ENCODE assay signal across 23 cellular contexts in the genomic region with DNA sequence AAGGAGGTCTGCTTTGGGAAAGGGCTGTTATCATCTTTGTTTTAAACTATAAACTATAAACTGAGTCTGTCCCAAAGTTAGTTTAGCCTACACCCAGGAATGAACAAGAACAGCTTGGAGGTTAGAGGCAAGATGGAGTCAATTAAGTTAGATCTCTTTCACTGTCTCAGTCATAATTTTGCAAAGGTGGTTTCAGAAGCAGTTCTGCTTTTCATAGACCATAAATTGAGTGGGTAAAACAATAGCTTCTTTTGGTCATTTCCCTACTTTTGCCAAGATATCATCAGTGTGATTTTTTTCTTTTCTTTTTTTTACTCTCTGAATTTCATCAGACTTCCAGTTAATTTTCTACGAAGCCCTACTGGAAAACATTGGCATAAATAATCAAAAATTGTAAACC.
A peak's percentile ranks its signal among the peaks of the same experiment; 100 is the strongest.
DNase-seq lines count a peak whose midpoint lies in the region; ATAC-seq, FAIRE-seq and TF ChIP-seq lines count a peak whose summit lies in the region.
"Had no signal": no experiment of that assay in that cellular context is flagged by ENCODE, and none has a peak within 500 bp of the region (broad histone marks: within the 10 kb centered on the region; RNA-seq: fewer than 3 reads in every experiment).

No MANE protein-coding gene starts in this region.

- no peaks in the 10 kb centered on the region for H3K9me3 Mint-ChIP-seq in activated naive CD8-positive, alpha-beta T cell treated with anti-CD3 and anti-CD28 coated beads, Interleukin-2, amount 50 U/mL, for 24 hours

- no peak for DNase-seq in A549 (ENCODE audit: low read depth in 1 of 2, low spot score in 1 of 2)
- no peak for DNase-seq in effector CD8-positive, alpha-beta T cell (lab: John Stamatoyannopoulos, UW)
- DNase-seq in brain microvascular endothelial cell: no peak
- no peak for DNase-seq in T1000 (lab: John Stamatoyannopoulos, UW)
- no peak for DNase-seq in activated naive CD8-positive, alpha-beta T cell treated with anti-CD3 and anti-CD28 coated beads, Interleukin-2, amount 50 U/mL, for 24 hours
- DNase-seq: CD8-positive, alpha-beta memory T cell; DMS79; GOT3; IMR-90; Karpas-422; MG63; NCI-H1105 treated with DMSO at 0.1 percent for 48 hours; NCI-H187; NCI-H446; NK-92 treated with Interleukin-12 subunit alpha and Interleukin-12 subunit beta, amount 100 ng/mL, for 24 hours; PC-3; T-helper 9 cell had no signal

- TF ChIP-seq RAD21 in A549 (conservative IDR thresholded peaks at IDR 0.05 in 1 of 2, IDR thresholded peaks at IDR 0.05 in 1 of 2): no peak

- TF ChIP-seq CTCF in A549 (IDR thresholded peaks at IDR 0.05) (no peak), brain microvascular endothelial cell (IDR thresholded peaks at IDR 0.05; ENCODE audit: low read depth, low read length, missing control alignments) (no peak)

- no peak overlapping the region for H3K4me3 Mint-ChIP-seq in activated naive CD8-positive, alpha-beta T cell treated with anti-CD3 and anti-CD28 coated beads, Interleukin-2, amount 50 U/mL, for 24 hours
- H3K4me3 Mint-ChIP-seq: CD8-positive, alpha-beta memory T cell had no signal

- TF ChIP-seq POLR2A in A549 (IDR thresholded peaks at IDR 0.05; ENCODE audit: low read length): no peak

- H3K4me1 ChIP-seq in A549: peaks cover 16% of the 10 kb centered on the region

- H3K4me3 ChIP-seq in A549: no peak overlapping the region
- no peak overlapping the region for H3K4me3 ChIP-seq in brain microvascular endothelial cell (ENCODE audit: low read depth, low read length)
- H3K4me3 ChIP-seq: BLaER1 treated with 17β-estradiol and CSF1 and Interleukin-3, amounts not matched to agents 10 nM and 100 nM; MG63; SJSA1 had no signal

- WGBS in A549 (ENCODE audit: missing lambda C conversion rate): 85% methylated on average over 1 of the region's 1 CpG

- H3K9me3 ChIP-seq in A549: peaks cover 18% of the 10 kb centered on the region
- H3K9me3 ChIP-seq: SJSA1 had no signal

- H3K27ac Mint-ChIP-seq in activated naive CD8-positive, alpha-beta T cell treated with anti-CD3 and anti-CD28 coated beads, Interleukin-2, amount 50 U/mL, for 24 hours: no peak overlapping the region
- H3K27ac Mint-ChIP-seq: CD8-positive, alpha-beta memory T cell had no signal

- no peak for TF ChIP-seq EP300 in A549 (IDR thresholded peaks at IDR 0.05)

- H3K27me3 ChIP-seq in brain microvascular endothelial cell (replicated peaks): no peaks in the 10 kb centered on the region
- H3K27me3 ChIP-seq: BLaER1 treated with 17β-estradiol and CSF1 and Interleukin-3, amounts not matched to agents 10 nM and 100 nM; MG63; SJSA1 had no signal

- H3K4me2 ChIP-seq in A549: no peak overlapping the region
- H3K4me2 ChIP-seq: BLaER1 treated with 17β-estradiol and CSF1 and Interleukin-3, amounts not matched to agents 10 nM and 100 nM had no signal

- H3K27me3 Mint-ChIP-seq in activated naive CD8-positive, alpha-beta T cell treated with anti-CD3 and anti-CD28 coated beads, Interleukin-2, amount 50 U/mL, for 24 hours: peaks cover 6% of the 10 kb centered on the region

- ATAC-seq in A549 (no peak), GM18868 (IDR thresholded peaks at IDR 0.05; ENCODE audit: unreplicated experiment) (peak; percentile 63), HG02884 (IDR thresholded peaks at IDR 0.05; ENCODE audit: unreplicated experiment) (peak; percentile 82), HG03469 (IDR thresholded peaks at IDR 0.05; ENCODE audit: unreplicated experiment) (peak; percentile 60)
- no peak for ATAC-seq in activated naive CD8-positive, alpha-beta T cell treated with anti-CD3 and anti-CD28 coated beads, Interleukin-2, amount 50 U/mL, for 24 hours
- ATAC-seq: PC-3 had no signal

- in situ Hi-C loops in brain microvascular endothelial cell (cut with HindIII; ENCODE audit: low pct_ligation_motif_present, low sequenced_read_pairs): no loop called here

- FAIRE-seq in A549 (lab: Jason Lieb, UNC): no peak
- FAIRE-seq: D721Med had no signal

- no peaks in the 10 kb centered on the region for H3K36me3 Mint-ChIP-seq in activated naive CD8-positive, alpha-beta T cell treated with anti-CD3 and anti-CD28 coated beads, Interleukin-2, amount 50 U/mL, for 24 hours (ENCODE audit: low read depth)

- CTCF ChIA-PET in A549 (lab: Yijun Ruan, JAX): interaction anchor here (1.6 kb wide), 1 partner anchor 9 kb away, joined by 3 read pairs; no protein-coding TSS in a partner anchor

- H3K4me1 Mint-ChIP-seq in activated naive CD8-positive, alpha-beta T cell treated with anti-CD3 and anti-CD28 coated beads, Interleukin-2, amount 50 U/mL, for 24 hours: no peaks in the 10 kb centered on the region
- H3K4me1 Mint-ChIP-seq: CD8-positive, alpha-beta memory T cell had no signal

- peak overlapping the region; percentile 26 to 90; a peak in 2 of 6 replicates for H3K27ac ChIP-seq in A549
- no peak overlapping the region for H3K27ac ChIP-seq in brain microvascular endothelial cell
- H3K27ac ChIP-seq: BLaER1 treated with 17β-estradiol and CSF1 and Interleukin-3, amounts not matched to agents 10 nM and 100 nM; SJSA1 had no signal

- no peaks in the 10 kb centered on the region for H3K36me3 ChIP-seq in brain microvascular endothelial cell (replicated peaks)
- H3K36me3 ChIP-seq: BLaER1 treated with 17β-estradiol and CSF1 and Interleukin-3, amounts not matched to agents 10 nM and 100 nM; MG63; SJSA1 had no signal

- POLR2A ChIA-PET in A549 (lab: Yijun Ruan, JAX): no interaction called here

TF ChIP-seq in A549, 52 proteins besides CTCF, POLR2A, EP300 and RAD21:
- TF ChIP-seq, protein P1, sequence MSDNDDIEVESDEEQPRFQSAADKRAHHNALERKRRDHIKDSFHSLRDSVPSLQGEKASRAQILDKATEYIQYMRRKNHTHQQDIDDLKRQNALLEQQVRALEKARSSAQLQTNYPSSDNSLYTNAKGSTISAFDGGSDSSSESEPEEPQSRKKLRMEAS (IDR thresholded peaks at IDR 0.05): no peak
- no peak for TF ChIP-seq CHD2 (IDR thresholded peaks at IDR 0.05; ENCODE audit: low read length, partially characterized antibody)
- no peak for TF ChIP-seq SREBF2 (IDR thresholded peaks at IDR 0.05)
- no peak for TF ChIP-seq POLR2AphosphoS2 (conservative IDR thresholded peaks at IDR 0.05; ENCODE audit: low read length)

Comparison
In these comparisons a context has a peak if more than half of its experiments do, and no peak if none do; other contexts are left out.
1. ATAC-seq: peak in GM18868 (single experiment), HG02884 (single experiment) and HG03469 (single experiment); none in A549 (0 of 2) and activated naive CD8-positive, alpha-beta T cell treated with anti-CD3 and anti-CD28 coated beads, Interleukin-2, amount 50 U/mL, for 24 hours (single experiment).